In genomic region chr2:148874868-148875341, GRCh38 we compare ENCODE assay signal across 8 cellular contexts. TPM values are rescaled to one million over a fixed set of nuclear protein-coding genes. Genes with fewer than 3 reads are reported as not detected.
DNase-seq lines count a peak whose midpoint lies in the region; ATAC-seq lines count a peak whose summit lies in the region.

Gene KIF5C (plus strand): TSS chr2:148875227. CDS start chr2:148875618, 391 bp downstream.

- H3K9me3 ChIP-seq in effector memory CD4-positive, alpha-beta T cell (ENCODE audit: control insufficient read depth, low read length), result no peaks in the 10 kb centered on the region

- H3K27me3 ChIP-seq in effector memory CD4-positive, alpha-beta T cell (replicated peaks; ENCODE audit: control insufficient read depth, insufficient read depth, low read length, poor library complexity, severe bottlenecking), result no peaks in the 10 kb centered on the region

- POLR2A ChIA-PET in activated CD8-positive, alpha-beta memory T cell treated with anti-CD3 and anti-CD28 coated beads for 36 hours (lab: Charles Lee), result no interaction called here

- H3K27ac ChIP-seq in effector memory CD4-positive, alpha-beta T cell (ENCODE audit: insufficient read depth, low read length, poor library complexity, severe bottlenecking), result peak within 1 kb of the TSS; percentile 42

- CTCF ChIA-PET in activated CD8-positive, alpha-beta memory T cell treated with anti-CD3 and anti-CD28 coated beads for 36 hours (lab: Charles Lee), result interaction anchor here (0.7 kb wide), 1 partner anchor 95 kb away, joined by 3 read pairs; no protein-coding TSS in a partner anchor

- H3K4me3 ChIP-seq in effector memory CD4-positive, alpha-beta T cell (ENCODE audit: insufficient read depth, low read depth, low read length, poor library complexity, severe bottlenecking), result peak within 1 kb of the TSS; percentile 71

- H3K36me3 ChIP-seq in effector memory CD4-positive, alpha-beta T cell (ENCODE audit: control insufficient read depth, insufficient read depth, low read length), result no peaks in the 10 kb centered on the region

- peaks cover 16% of the 10 kb centered on the region for H3K4me1 ChIP-seq in effector memory CD4-positive, alpha-beta T cell (ENCODE audit: control insufficient read depth, insufficient read depth, low read length, poor library complexity, severe bottlenecking)

- peak; percentile 89 for DNase-seq in AG08395 (ENCODE audit: low spot score)
- peak; percentile 62 for DNase-seq in NCI-H510A treated with DMSO at 0.1 percent for 48 hours (lab: John Stamatoyannopoulos, UW)
- peak; percentile 76 to 83 (median 79) for DNase-seq in effector memory CD4-positive, alpha-beta T cell
- DNase-seq in medulla oblongata (ENCODE audit: extremely low spot score), result peak; percentile 90
- DNase-seq in stimulated activated CD8-positive, alpha-beta memory T cell treated with anti-CD3 and anti-CD28 coated beads, Interleukin-12 subunit alpha, Interleukin-12 subunit beta, amount 100 ng/mL, for 4 hours (ENCODE audit: low read depth), result peak; percentile 77

- ATAC-seq in GM19035 (IDR thresholded peaks at IDR 0.05; ENCODE audit: unreplicated experiment) (peak; percentile 97), HG03342 (IDR thresholded peaks at IDR 0.05; ENCODE audit: unreplicated experiment) (peak; percentile 93)

RNA-seq across cellular contexts. Expression of gene KIF5C, which starts in this region (rescaled TPM):
- total RNA-seq in activated CD8-positive, alpha-beta memory T cell treated with anti-CD3 and anti-CD28 coated beads for 36 hours, result 10 to 100 TPM; 24.3 to 25.4 TPM

Comparison
In these comparisons a context has a peak if more than half of its experiments do, and no peak if none do; other contexts are left out.
1. Peak in every context shown above with its lines: DNase-seq, ATAC-seq, H3K4me3 ChIP-seq and H3K27ac ChIP-seq.